8 cellular contexts compared by ENCODE assay signal in the genomic region with DNA sequence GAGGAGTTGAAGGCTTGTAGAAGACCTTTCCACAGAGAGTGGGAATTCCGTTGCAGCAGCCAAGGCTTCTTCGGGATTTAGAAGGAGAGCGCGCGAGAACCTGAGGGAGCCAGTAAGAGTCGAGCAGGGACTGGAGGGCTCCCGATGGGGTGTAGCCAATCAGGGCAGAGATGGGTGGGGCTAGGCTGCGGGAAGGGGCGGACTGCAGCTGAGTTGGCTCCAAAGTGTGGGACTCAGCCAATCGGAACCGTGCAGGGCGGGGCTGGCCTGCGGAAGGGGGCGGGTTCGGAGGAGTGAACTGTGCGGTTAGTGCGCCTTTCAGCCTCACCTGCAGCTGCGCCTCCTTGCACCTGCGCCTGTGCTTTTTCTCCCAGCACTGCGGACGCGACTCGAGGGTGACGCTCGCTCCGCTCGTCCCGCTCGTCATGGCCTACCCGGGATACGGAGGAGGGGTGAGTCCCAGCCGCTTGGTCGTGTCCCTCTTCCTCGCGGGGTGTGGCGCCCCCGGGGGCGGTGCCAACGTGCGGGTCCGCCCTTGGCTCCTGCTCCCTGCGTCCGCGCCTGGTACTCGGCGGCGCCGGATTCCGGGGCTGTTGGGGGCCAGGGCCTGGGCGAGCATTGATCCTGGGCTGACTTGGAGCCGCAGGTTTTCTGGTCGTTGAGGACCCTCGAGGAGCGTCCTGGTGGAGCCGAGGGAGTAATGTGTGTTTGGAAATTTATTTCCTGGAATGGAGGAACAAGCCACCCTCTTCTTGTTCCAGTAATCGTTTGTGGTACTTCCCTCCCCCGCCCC. TPM values are rescaled to one million over a fixed set of nuclear protein-coding genes. Genes with fewer than 3 reads are reported as not detected.
DNase-seq lines count a peak whose midpoint lies in the region; ATAC-seq, FAIRE-seq and TF ChIP-seq lines count a peak whose summit lies in the region.

TSS of gene GCA (plus strand) at position 309 of the 793 bp plus-strand sequence. CDS start at position 426, 117 bp downstream.

- no peaks in the 10 kb centered on the region for H3K9me1 ChIP-seq in K562 (ENCODE audit: control insufficient read depth, insufficient read depth, low read length)

- no peak for TF ChIP-seq EP300 in K562 (IDR thresholded peaks at IDR 0.05; ENCODE audit: low read length)

- FAIRE-seq in GM18507 (lab: Jason Lieb, UNC) (peak; percentile 100), TTC549 (lab: Jason Lieb, UNC) (peak; percentile 90), K562 (lab: Jason Lieb, UNC) (no peak)

- in situ Hi-C loops in K562 (cut with MboI), result no loop called here

- 10% methylated on average over 30 of the region's 57 CpGs for WGBS in K562 (ENCODE audit: insufficient coverage, low coverage, missing lambda C conversion rate)

- TF ChIP-seq CTCF in K562 (IDR thresholded peaks at IDR 0.05 in 2 of 3, conservative IDR thresholded peaks at IDR 0.05 in 1 of 3; ENCODE audit: insufficient read depth in 2 of 3, low read depth in 1 of 3, low read length in 3 of 3), result no peak

- TF ChIP-seq POLR2A in K562 (conservative IDR thresholded peaks at IDR 0.05), result no peak

- peak; percentile 100 for ATAC-seq in HG02970 (IDR thresholded peaks at IDR 0.05; ENCODE audit: low FRiP score, unreplicated experiment)
- peak; percentile 97 for ATAC-seq in K562

- intact Hi-C loops in K562 (cut with micrococcal nuclease), result no loop called here

- DNase-seq in GM18507 (ENCODE audit: extremely low spot score, insufficient read length, low read depth) (peak; percentile 79), NCI-H2081 treated with DMSO at 0.1 percent for 48 hours (lab: John Stamatoyannopoulos, UW) (peak; percentile 75), K562 (ENCODE audit: extremely low read depth in 1 of 4, low spot score in 3 of 4) (peak; percentile 41 to 51 (median 48)), hypothalamus (lab: John Stamatoyannopoulos, UW) (peak; percentile 83 to 100 (median 97)), retina (peak; percentile 96), NCI-H1694 (lab: John Stamatoyannopoulos, UW) (no peak)

- H3K9me3 ChIP-seq in K562 (replicated peaks; ENCODE audit: control insufficient read depth, insufficient read depth, low read depth, low read length), result no peaks in the 10 kb centered on the region

- no peaks in the 10 kb centered on the region for H3K36me3 ChIP-seq in K562 (ENCODE audit: control insufficient read depth, insufficient read depth, low read length)

- no TSS peak for BruUV-seq in K562 (replicated peaks; lab: Mats Ljungman, UMichigan)

- H2AFZ ChIP-seq in K562 (ENCODE audit: low read depth, low read length), result peak within 1 kb of the TSS; percentile 30; the same call in 1 of the 2 replicates

- H3K4me2 ChIP-seq in K562 (ENCODE audit: insufficient read depth, low read length), result no peak within 1 kb of the TSS

- no peaks in the 10 kb centered on the region for H3K79me2 ChIP-seq in K562 (ENCODE audit: control insufficient read depth, insufficient read depth, low read length)

- H3K27ac ChIP-seq in K562 (ENCODE audit: extremely low read depth, low read depth, low read length), result no peak within 1 kb of the TSS

- no peak within 1 kb of the TSS for H3K9ac ChIP-seq in K562 (ENCODE audit: insufficient read depth in 1 of 2, low read depth in 2 of 2, low read length in 2 of 2)

- no peak for TF ChIP-seq RAD21 in K562 (CRISPR knock-in tag; conservative IDR thresholded peaks at IDR 0.05 in 1 of 2, IDR thresholded peaks at IDR 0.05 in 1 of 2)

- no peaks in the 10 kb centered on the region for H4K20me1 ChIP-seq in K562 (replicated peaks; ENCODE audit: control insufficient read depth, insufficient read depth, low read length)

- H3K4me1 ChIP-seq in K562 (replicated peaks in 1 of 2; ENCODE audit: control insufficient read depth in 2 of 2, insufficient read depth in 2 of 2, low read length in 2 of 2), result peaks cover 0 to 6% of the 10 kb centered on the region in 2 experiments; a peak in 1 of 5 replicates

- H3K4me3 ChIP-seq in K562, result peak within 1 kb of the TSS; percentile 15; the same call in 1 of the 2 replicates

- POLR2A ChIA-PET in K562 (lab: Yijun Ruan, JAX), result no interaction called here

- no peaks in the 10 kb centered on the region for H3K27me3 ChIP-seq in K562 (ENCODE audit: control insufficient read depth in 2 of 2, insufficient read depth in 2 of 2, low read length in 2 of 2)

- CTCF ChIA-PET in K562 (lab: Yijun Ruan, JAX; ENCODE audit: low intra/inter-chr PET ratio), result no interaction called here

TF ChIP-seq in K562, 482 proteins besides CTCF, POLR2A, EP300 and RAD21 (continues in another document):
- no peak for TF ChIP-seq KDM5B (IDR thresholded peaks at IDR 0.05; ENCODE audit: insufficient replicate concordance, low read depth, low read length)
- TF ChIP-seq GABPB1 (CRISPR knock-in tag; IDR thresholded peaks at IDR 0.05), result no peak
- peak; percentile 23; the same call in 1 of the 2 replicates for TF ChIP-seq PHF8 (IDR thresholded peaks at IDR 0.05; ENCODE audit: borderline replicate concordance, low read length)
- TF ChIP-seq FOS (IDR thresholded peaks at IDR 0.05; ENCODE audit: extremely low read depth, insufficient read length), result no peak
- TF ChIP-seq FIP1L1 (IDR thresholded peaks at IDR 0.05; ENCODE audit: low read depth, low read length, poor library complexity, severe bottlenecking), result no peak
- peak in 1 of 2 experiments; percentile 86; a peak in 2 of 4 replicates for TF ChIP-seq MAZ (CRISPR knock-in tag; conservative IDR thresholded peaks at IDR 0.05 in 1 of 2, IDR thresholded peaks at IDR 0.05 in 1 of 2)
- peak; percentile 6 to 28; a peak in 1 of 4 replicates for TF ChIP-seq NRF1 (conservative IDR thresholded peaks at IDR 0.05 in 1 of 2, IDR thresholded peaks at IDR 0.05 in 1 of 2)
- TF ChIP-seq HMGN3 (IDR thresholded peaks at IDR 0.05; ENCODE audit: borderline replicate concordance, extremely low read depth, insufficient read length, low read depth, low read length), result peak; percentile 27
- TF ChIP-seq GABPA (tag; conservative IDR thresholded peaks at IDR 0.05; ENCODE audit: low read depth), result peak; percentile 42; the same call in 1 of the 2 replicates
- no peak for TF ChIP-seq SRSF9 (IDR thresholded peaks at IDR 0.05; ENCODE audit: borderline replicate concordance, low read depth, low read length)
- TF ChIP-seq ERF (CRISPR knock-in tag; IDR thresholded peaks at IDR 0.05), result 0 out of 2 replicates have a peak, but pooled peaks have one; percentile 4
- no peak for TF ChIP-seq ZNF311 (CRISPR knock-in tag; IDR thresholded peaks at IDR 0.05)
- TF ChIP-seq ZNF584 (CRISPR knock-in tag; IDR thresholded peaks at IDR 0.05; ENCODE audit: low read depth), result no peak
- no peak for TF ChIP-seq CREBBP (IDR thresholded peaks at IDR 0.05; ENCODE audit: low read depth, low read length)
- no peak for TF ChIP-seq ZFX (CRISPR knock-in tag; IDR thresholded peaks at IDR 0.05)
- peak; percentile 44; the same call in 1 of the 2 replicates for TF ChIP-seq ZBTB17 (CRISPR knock-in tag; IDR thresholded peaks at IDR 0.05)
- TF ChIP-seq, protein P1, sequence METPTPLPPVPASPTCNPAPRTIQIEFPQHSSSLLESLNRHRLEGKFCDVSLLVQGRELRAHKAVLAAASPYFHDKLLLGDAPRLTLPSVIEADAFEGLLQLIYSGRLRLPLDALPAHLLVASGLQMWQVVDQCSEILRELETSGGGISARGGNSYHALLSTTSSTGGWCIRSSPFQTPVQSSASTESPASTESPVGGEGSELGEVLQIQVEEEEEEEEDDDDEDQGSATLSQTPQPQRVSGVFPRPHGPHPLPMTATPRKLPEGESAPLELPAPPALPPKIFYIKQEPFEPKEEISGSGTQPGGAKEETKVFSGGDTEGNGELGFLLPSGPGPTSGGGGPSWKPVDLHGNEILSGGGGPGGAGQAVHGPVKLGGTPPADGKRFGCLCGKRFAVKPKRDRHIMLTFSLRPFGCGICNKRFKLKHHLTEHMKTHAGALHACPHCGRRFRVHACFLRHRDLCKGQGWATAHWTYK (CRISPR knock-in tag; IDR thresholded peaks at IDR 0.05), result 0 out of 2 replicates have a peak, but pooled peaks have one; percentile 21
- TF ChIP-seq HDGF (IDR thresholded peaks at IDR 0.05), result no peak
- TF ChIP-seq CHD2 (IDR thresholded peaks at IDR 0.05; ENCODE audit: low read depth, low read length), result peak; percentile 17; the same call in 1 of the 2 replicates
- no peak for TF ChIP-seq IRF1 (CRISPR knock-in tag; IDR thresholded peaks at IDR 0.05; ENCODE audit: borderline replicate concordance)
- no peak for TF ChIP-seq FOXA3 (CRISPR knock-in tag; conservative IDR thresholded peaks at IDR 0.05 in 1 of 2, IDR thresholded peaks at IDR 0.05 in 1 of 2)
- no peak for TF ChIP-seq SMAD3 (CRISPR knock-in tag; conservative IDR thresholded peaks at IDR 0.05)
- TF ChIP-seq JUND (IDR thresholded peaks at IDR 0.05; ENCODE audit: borderline replicate concordance, low read depth, low read length), result no peak
- TF ChIP-seq JUND (tag; IDR thresholded peaks at IDR 0.05; ENCODE audit: borderline replicate concordance, low read depth, low read length), result no peak

RNA-seq across cellular contexts. Expression of gene GCA, which starts in this region (rescaled TPM):
- total RNA-seq in K562 (2011; cell fraction: chromatin; rRNA removed; ENCODE audit: low replicate concordance), result not detected in 2 replicates
- not detected in 2 replicates for total RNA-seq in K562 (2011; cell fraction: nucleolus; rRNA removed)
- not detected in 2 replicates for total RNA-seq in K562 (2011; cell fraction: nucleoplasm; rRNA removed)
- total RNA-seq in K562 (2014; rRNA removed), result 0.49 TPM in 1 of 2 replicates, not detected in the other
- total RNA-seq in K562 (2014; rRNA removed; fragmentation: Illumina TruSeq; extraction: Trizol), result 0.36 and 0.61 TPM in 2 replicates
- total RNA-seq in K562 (2015; rRNA removed; fragmentation: Illumina TruSeq; extraction: Trizol), result 0.45 and 0.65 TPM in 2 replicates
- 0.38 and 0.42 TPM in 2 replicates for total RNA-seq in K562 (2021)
- polyA plus RNA-seq in K562 (2011; rRNA removed), result 0.49 TPM in 1 of 2 replicates, not detected in the other
- polyA plus RNA-seq in K562 (2011; cell fraction: cytosol; rRNA removed), result not detected in 2 replicates
- 0.34 TPM in 1 of 2 replicates, not detected in the other for polyA plus RNA-seq in K562 (2011; cell fraction: nucleus; rRNA removed)
- polyA plus RNA-seq in K562 (2012), result 0.33 and 0.73 TPM in 2 replicates
- 0.19 and 0.25 TPM in 2 replicates for polyA plus RNA-seq in K562 (2014; fragmentation: Illumina TruSeq; extraction: Trizol)
- polyA plus RNA-seq in K562 (2014; fragmentation: Nextera tagmentation; extraction: Ambion mirVana), result under 1 TPM; 0.39 to 0.79 TPM
- polyA plus RNA-seq in K562 (2014; rRNA removed), result 0.24 and 0.30 TPM in 2 replicates
- not detected in 2 replicates for polyA minus RNA-seq in K562 (2011; rRNA and poly(A)+ RNA removed)
- not detected in 2 replicates for polyA minus RNA-seq in K562 (2011; cell fraction: cytosol; rRNA and poly(A)+ RNA removed)
- polyA minus RNA-seq in K562 (2011; cell fraction: nucleus; rRNA and poly(A)+ RNA removed), result not detected in 2 replicates

Comparison
In these comparisons a context has a peak if more than half of its experiments do, and no peak if none do; other contexts are left out.
1. Peak in DNase-seq, ATAC-seq and H3K4me3 ChIP-seq in K562; RNA of the gene not detected or under 1 TPM.